Comparison of ENCODE assay signal across 16 cellular contexts in genomic region chr19:11033251-11033650, GRCh38. TPM values are rescaled to one million over a fixed set of nuclear protein-coding genes. Genes with fewer than 3 reads are reported as not detected.
DNase-seq lines count a peak whose midpoint lies in the region; ATAC-seq, FAIRE-seq and TF ChIP-seq lines count a peak whose summit lies in the region.
"Had no signal": no experiment of that assay in that cellular context is flagged by ENCODE, and none has a peak within 500 bp of the region (broad histone marks: within the 10 kb centered on the region; RNA-seq: fewer than 3 reads in every experiment).

No MANE protein-coding gene starts in this region.

- H3K27me3 Mint-ChIP-seq in activated T-cell treated with anti-CD3 and anti-CD28 coated beads, Interleukin-2, amount 50 U/mL, for 24 hours: no peaks in the 10 kb centered on the region
- no peaks in the 10 kb centered on the region for H3K27me3 Mint-ChIP-seq in T-helper 17 cell
- H3K27me3 Mint-ChIP-seq in neural crest cell (ENCODE audit: low read depth): no peaks in the 10 kb centered on the region
- H3K27me3 Mint-ChIP-seq in HFFc6 (ENCODE audit: insufficient read depth): peaks cover 8% of the 10 kb centered on the region

- H3K9me3 ChIP-seq in T-helper 17 cell (ENCODE audit: control insufficient read depth, low read length, poor library complexity, severe bottlenecking): no peaks in the 10 kb centered on the region
- H3K9me3 ChIP-seq: A549 had no signal

- no peak for DNase-seq in activated T-cell treated with anti-CD3 and anti-CD28 coated beads, Interleukin-2, amount 50 U/mL, for 24 hours
- DNase-seq in activated T-cell treated with anti-CD3 and anti-CD28 coated beads for 4 hours (no peak), T-helper 17 cell (no peak), neural crest cell (ENCODE audit: low read depth, low spot score) (no peak), urothelium cell line (ENCODE audit: low spot score) (no peak), GM19240 (ENCODE audit: insufficient read length, low spot score) (no peak), HFFc6 (no peak)
- DNase-seq: AML-193; Calu3; CD8-positive, alpha-beta T cell; DMS79 treated with DMSO at 0.1 percent for 48 hours; EL; H9 had no signal

- peaks cover 96% of the 10 kb centered on the region for H3K36me3 Mint-ChIP-seq in activated T-cell treated with anti-CD3 and anti-CD28 coated beads, Interleukin-2, amount 50 U/mL, for 24 hours (ENCODE audit: low read depth)
- H3K36me3 Mint-ChIP-seq in T-helper 17 cell (ENCODE audit: low read depth) (peaks cover 13% of the 10 kb centered on the region), neural crest cell (ENCODE audit: low read depth) (peaks cover 21% of the 10 kb centered on the region), HFFc6 (ENCODE audit: low read depth) (peaks cover 30% of the 10 kb centered on the region)

- no peak for ATAC-seq in T-helper 17 cell
- ATAC-seq: A549; CD8-positive, alpha-beta T cell; GM12878 had no signal

- H3K4me3 Mint-ChIP-seq in activated T-cell treated with anti-CD3 and anti-CD28 coated beads, Interleukin-2, amount 50 U/mL, for 24 hours: no peak overlapping the region
- H3K4me3 Mint-ChIP-seq in T-helper 17 cell: no peak overlapping the region
- H3K4me3 Mint-ChIP-seq in neural crest cell: peak overlapping the region; percentile 38
- H3K4me3 Mint-ChIP-seq in HFFc6: no peak overlapping the region
- H3K4me3 Mint-ChIP-seq: CD8-positive, alpha-beta T cell; H9 had no signal

- no peaks in the 10 kb centered on the region for H3K9me3 Mint-ChIP-seq in activated T-cell treated with anti-CD3 and anti-CD28 coated beads, Interleukin-2, amount 50 U/mL, for 24 hours
- no peaks in the 10 kb centered on the region for H3K9me3 Mint-ChIP-seq in neural crest cell
- H3K9me3 Mint-ChIP-seq in HFFc6: no peaks in the 10 kb centered on the region
- H3K9me3 Mint-ChIP-seq: CD8-positive, alpha-beta T cell; H9 had no signal

- no peak for FAIRE-seq in urothelium cell line (lab: Jason Lieb, UNC)
- FAIRE-seq: A549, GM12878, H1 had no signal

- H3K27ac Mint-ChIP-seq in activated T-cell treated with anti-CD3 and anti-CD28 coated beads, Interleukin-2, amount 50 U/mL, for 24 hours: peak overlapping the region; percentile 55
- H3K27ac Mint-ChIP-seq in T-helper 17 cell (peak overlapping the region; percentile 54), neural crest cell (ENCODE audit: unreplicated experiment) (no peak overlapping the region), HFFc6 (no peak overlapping the region)
- H3K27ac Mint-ChIP-seq: CD8-positive, alpha-beta T cell had no signal

- peaks cover 11% of the 10 kb centered on the region for H3K4me1 Mint-ChIP-seq in activated T-cell treated with anti-CD3 and anti-CD28 coated beads, Interleukin-2, amount 50 U/mL, for 24 hours (ENCODE audit: low read depth)
- peaks cover 5% of the 10 kb centered on the region for H3K4me1 Mint-ChIP-seq in T-helper 17 cell
- no peaks in the 10 kb centered on the region for H3K4me1 Mint-ChIP-seq in neural crest cell
- no peaks in the 10 kb centered on the region for H3K4me1 Mint-ChIP-seq in HFFc6 (ENCODE audit: low read depth)
- H3K4me1 Mint-ChIP-seq: H9 had no signal

- TF ChIP-seq CTCF in neural crest cell (conservative IDR thresholded peaks at IDR 0.05) (no peak), HFFc6 (IDR thresholded peaks at IDR 0.05) (no peak)

RNA-seq across cellular contexts. Expression of gene LDLR, which starts 56.0 kb away (rescaled TPM):
- 100 to 1,000 TPM in 1 of 2 donors, 10 to 100 TPM in 1; 98.2 to 139 TPM for total RNA-seq in T-helper 17 cell
- 141 and 152 TPM in 2 replicates for total RNA-seq in neural crest cell
- 10 to 100 TPM; 22.8 to 34.3 (median 28.0) TPM for total RNA-seq in HFFc6 (2021; fragmentation: NEBNext Ultra II Directional; extraction: Animal tissue kit (Norgen Biotek cat#: 25700))

Comparison
In these comparisons a context has a peak if more than half of its experiments do, and no peak if none do; other contexts are left out.
1. H3K27ac Mint-ChIP-seq: peak in activated T-cell treated with anti-CD3 and anti-CD28 coated beads, Interleukin-2, amount 50 U/mL, for 24 hours (single experiment) and T-helper 17 cell (single experiment); none in neural crest cell (single experiment) and HFFc6 (single experiment).